ENCODE assay signal across 11 cellular contexts in genomic region chr11:83174008-83174407, GRCh38. TPM values are rescaled to one million over a fixed set of nuclear protein-coding genes. Genes with fewer than 3 reads are reported as not detected.
DNase-seq lines count a peak whose midpoint lies in the region; ATAC-seq and TF ChIP-seq lines count a peak whose summit lies in the region.
"Had no signal": no experiment of that assay in that cellular context is flagged by ENCODE, and none has a peak within 500 bp of the region (broad histone marks: within the 10 kb centered on the region; RNA-seq: fewer than 3 reads in every experiment).

No MANE protein-coding gene starts in this region.

- DNase-seq in activated CD8-positive, alpha-beta memory T cell treated with anti-CD3 and anti-CD28 coated beads, Interleukin-2, amount 10 ng/mL, durations not matched to agents 7 days and 5 days: no peak
- DNase-seq in activated CD8-positive, alpha-beta memory T cell treated with anti-CD3 and anti-CD28 coated beads, Interleukin-2, amount 50 U/mL, for 48 hours: no peak
- DNase-seq in HFFc6 (no peak), T-helper 17 cell (no peak), gastrocnemius medialis (no peak), NCI-H226 (no peak), tibial artery (no peak)
- DNase-seq: foreskin melanocyte, NCI-H2107 had no signal

- H3K27ac Mint-ChIP-seq in activated CD8-positive, alpha-beta memory T cell treated with anti-CD3 and anti-CD28 coated beads, Interleukin-2, amount 10 ng/mL, durations not matched to agents 7 days and 5 days: peak overlapping the region; percentile 19
- H3K27ac Mint-ChIP-seq in HFFc6 (peak overlapping the region; percentile 36; the same call in 1 of the 2 replicates), T-helper 17 cell (peak overlapping the region; percentile 86)
- H3K27ac Mint-ChIP-seq: dendritic cell treated with granulocyte-macrophage colony-stimulating factor and Interleukin-4, amounts not matched to agents 40 ng/mL and 50 ng/mL, for 4 days had no signal

- H3K27me3 Mint-ChIP-seq in activated CD8-positive, alpha-beta memory T cell treated with anti-CD3 and anti-CD28 coated beads, Interleukin-2, amount 10 ng/mL, durations not matched to agents 7 days and 5 days: no peaks in the 10 kb centered on the region
- H3K27me3 Mint-ChIP-seq in HFFc6 (ENCODE audit: insufficient read depth): 0 out of 2 replicates have a peak, but pooled peaks cover under 1% of the 10 kb centered on the region
- no peaks in the 10 kb centered on the region for H3K27me3 Mint-ChIP-seq in T-helper 17 cell
- H3K27me3 Mint-ChIP-seq: dendritic cell treated with granulocyte-macrophage colony-stimulating factor and Interleukin-4, amounts not matched to agents 40 ng/mL and 50 ng/mL, for 4 days had no signal

- peaks cover 67% of the 10 kb centered on the region for H3K36me3 Mint-ChIP-seq in activated CD8-positive, alpha-beta memory T cell treated with anti-CD3 and anti-CD28 coated beads, Interleukin-2, amount 10 ng/mL, durations not matched to agents 7 days and 5 days
- H3K36me3 Mint-ChIP-seq in HFFc6 (ENCODE audit: low read depth) (peaks cover 30% of the 10 kb centered on the region), T-helper 17 cell (ENCODE audit: low read depth) (peaks cover 4% of the 10 kb centered on the region)

- intact Hi-C loops in gastrocnemius medialis (cut with DNase I; ENCODE audit: low total_unique reads) (no loop called here), tibial artery (cut with DNase I; ENCODE audit: low total_unique reads) (no loop called here)

- TF ChIP-seq CTCF in HFFc6 (IDR thresholded peaks at IDR 0.05) (no peak), gastrocnemius medialis (IDR thresholded peaks at IDR 0.05 in 4 of 5, conservative IDR thresholded peaks at IDR 0.05 in 1 of 5) (no peak), tibial artery (IDR thresholded peaks at IDR 0.05) (no peak)

- H3K4me3 ChIP-seq in gastrocnemius medialis: no peak overlapping the region
- H3K4me3 ChIP-seq in tibial artery: no peak overlapping the region

- H3K36me3 ChIP-seq in gastrocnemius medialis (peaks cover 0 to 85% of the 10 kb centered on the region in 2 donors), tibial artery (peaks cover 41 to 77% (median 49%) of the 10 kb centered on the region in 3 donors)

- ATAC-seq in activated CD8-positive, alpha-beta memory T cell treated with anti-CD3 and anti-CD28 coated beads, Interleukin-2, amount 10 ng/mL, durations not matched to agents 7 days and 5 days: peak; percentile 31
- no peak for ATAC-seq in T-helper 17 cell
- ATAC-seq in gastrocnemius medialis: peak; percentile 29 to 45
- ATAC-seq in HG02981 (IDR thresholded peaks at IDR 0.05; ENCODE audit: unreplicated experiment): no peak

- H3K4me3 Mint-ChIP-seq in activated CD8-positive, alpha-beta memory T cell treated with anti-CD3 and anti-CD28 coated beads, Interleukin-2, amount 10 ng/mL, durations not matched to agents 7 days and 5 days: no peak overlapping the region
- H3K4me3 Mint-ChIP-seq in HFFc6 (no peak overlapping the region), T-helper 17 cell (no peak overlapping the region)
- H3K4me3 Mint-ChIP-seq: dendritic cell treated with granulocyte-macrophage colony-stimulating factor and Interleukin-4, amounts not matched to agents 40 ng/mL and 50 ng/mL, for 4 days had no signal

- no peaks in the 10 kb centered on the region for H3K9me3 ChIP-seq in T-helper 17 cell (ENCODE audit: control insufficient read depth, low read length, poor library complexity, severe bottlenecking)
- H3K9me3 ChIP-seq in gastrocnemius medialis: no peaks in the 10 kb centered on the region
- no peaks in the 10 kb centered on the region for H3K9me3 ChIP-seq in tibial artery

- H3K9me3 Mint-ChIP-seq in activated CD8-positive, alpha-beta memory T cell treated with anti-CD3 and anti-CD28 coated beads, Interleukin-2, amount 10 ng/mL, durations not matched to agents 7 days and 5 days (ENCODE audit: low read depth): no peaks in the 10 kb centered on the region
- no peaks in the 10 kb centered on the region for H3K9me3 Mint-ChIP-seq in HFFc6
- H3K9me3 Mint-ChIP-seq: dendritic cell treated with granulocyte-macrophage colony-stimulating factor and Interleukin-4, amounts not matched to agents 40 ng/mL and 50 ng/mL, for 4 days had no signal

- peaks cover 54% of the 10 kb centered on the region for H3K4me1 Mint-ChIP-seq in activated CD8-positive, alpha-beta memory T cell treated with anti-CD3 and anti-CD28 coated beads, Interleukin-2, amount 10 ng/mL, durations not matched to agents 7 days and 5 days
- peaks cover 46% of the 10 kb centered on the region for H3K4me1 Mint-ChIP-seq in HFFc6 (ENCODE audit: low read depth)
- H3K4me1 Mint-ChIP-seq in T-helper 17 cell: peaks cover 38% of the 10 kb centered on the region

- in situ Hi-C loops in gastrocnemius medialis (cut with MboI; ENCODE audit: low sequenced_read_pairs in 4 of 4): loop anchor here in 1 of 4 donors (25.0 kb wide), 1 partner anchor 112 kb away; the partner anchor contains the start of gene RAB30

- H3K4me1 ChIP-seq in gastrocnemius medialis (peaks cover 43 to 50% of the 10 kb centered on the region in 2 donors), tibial artery (peaks cover 0 to 86% (median 51%) of the 10 kb centered on the region in 4 donors)

- peak overlapping the region in 3 of 4 donors; percentile 16 to 31 (median 24) for H3K27ac ChIP-seq in gastrocnemius medialis
- H3K27ac ChIP-seq in tibial artery: no peak overlapping the region

- H3K27me3 ChIP-seq in gastrocnemius medialis: no peaks in the 10 kb centered on the region
- no peaks in the 10 kb centered on the region for H3K27me3 ChIP-seq in tibial artery

- CTCF ChIA-PET in activated CD8-positive, alpha-beta memory T cell treated with anti-CD3 and anti-CD28 coated beads, Interleukin-2, amount 10 ng/mL, durations not matched to agents 7 days and 5 days (lab: Charles Lee): no interaction called here

- no peak for TF ChIP-seq POLR2A in gastrocnemius medialis (IDR thresholded peaks at IDR 0.05)

RNA-seq across cellular contexts. Expression of gene PCF11, which starts 17.1 kb away (rescaled TPM):
- 10 to 100 TPM; 71.6 to 85.0 TPM for total RNA-seq in activated CD8-positive, alpha-beta memory T cell treated with anti-CD3 and anti-CD28 coated beads, Interleukin-2, amount 10 ng/mL, durations not matched to agents 7 days and 5 days
- total RNA-seq in HFFc6 (2021; fragmentation: NEBNext Ultra II Directional; extraction: Animal tissue kit (Norgen Biotek cat#: 25700)): 10 to 100 TPM; 22.4 to 26.6 (median 24.7) TPM
- total RNA-seq in T-helper 17 cell (100 to 1,000 TPM; 152 to 153 TPM), gastrocnemius medialis (100 to 1,000 TPM in 1 of 4 donors, 10 to 100 TPM in 3; 25.3 to 103 (median 47.5) TPM)

RNA-seq across cellular contexts. Expression of gene ANKRD42, which starts 19.5 kb away (rescaled TPM):
- 1 to 10 TPM; 1.6 to 1.9 TPM for total RNA-seq in activated CD8-positive, alpha-beta memory T cell treated with anti-CD3 and anti-CD28 coated beads, Interleukin-2, amount 10 ng/mL, durations not matched to agents 7 days and 5 days
- 10 to 100 TPM; 11.9 to 16.5 (median 13.1) TPM for total RNA-seq in HFFc6 (2021; fragmentation: NEBNext Ultra II Directional; extraction: Animal tissue kit (Norgen Biotek cat#: 25700))
- total RNA-seq in T-helper 17 cell (10 to 100 TPM in 1 of 2 donors, 1 to 10 TPM in 1; 7.5 to 10.3 TPM), gastrocnemius medialis (1 to 10 TPM; 2.1 to 3.7 (median 3.4) TPM)

Comparison
In these comparisons a context has a peak if more than half of its experiments do, and no peak if none do; other contexts are left out.
1. ATAC-seq: peak in activated CD8-positive, alpha-beta memory T cell treated with anti-CD3 and anti-CD28 coated beads, Interleukin-2, amount 10 ng/mL, durations not matched to agents 7 days and 5 days (single experiment) and gastrocnemius medialis (2 of 2); none in T-helper 17 cell (single experiment) and HG02981 (single experiment).
2. H3K27ac Mint-ChIP-seq: peak in every context shown above with its lines; median percentile 86 in T-helper 17 cell; 36 in HFFc6; 19 in activated CD8-positive, alpha-beta memory T cell treated with anti-CD3 and anti-CD28 coated beads, Interleukin-2, amount 10 ng/mL, durations not matched to agents 7 days and 5 days.
3. H3K27ac ChIP-seq: peak in gastrocnemius medialis (3 of 4); none in tibial artery (0 of 2).